Comparison of ENCODE assay signal across 10 cellular contexts in genomic region chr12:64992641-64993040, GRCh38.
"Had no signal": no experiment of that assay in that cellular context is flagged by ENCODE, and none has a peak within 500 bp of the region (broad histone marks: within the 10 kb centered on the region; RNA-seq: fewer than 3 reads in every experiment).

No MANE protein-coding gene starts in this region.

- DNase-seq: activated CD4-positive, alpha-beta T cell treated with anti-CD3 and anti-CD28 coated beads, Interleukin-2, amount 50 U/mL, for 48 hours; activated naive CD4-positive, alpha-beta T cell treated with anti-CD3 and anti-CD28 coated beads, Interleukin-2, amount 50 U/mL, for 16 hours; erythroblast; naive thymus-derived CD4-positive, alpha-beta T cell; stimulated activated CD4-positive, alpha-beta T cell treated with anti-CD3 and anti-CD28 coated beads, Interleukin-1b, Interleukin-23, amount 100 ng/mL, for 48 hours; T-helper 1 cell; T1000 had no signal

- ATAC-seq: left lobe of liver; naive thymus-derived CD4-positive, alpha-beta T cell had no signal

- H3K4me1 ChIP-seq: parathyroid adenoma had no signal

- H3K4me3 Mint-ChIP-seq: naive thymus-derived CD4-positive, alpha-beta T cell had no signal

- H3K4me1 Mint-ChIP-seq: naive thymus-derived CD4-positive, alpha-beta T cell had no signal

- H3K27ac ChIP-seq: neutrophil, parathyroid adenoma had no signal

- H3K36me3 Mint-ChIP-seq: naive thymus-derived CD4-positive, alpha-beta T cell had no signal

- H3K36me3 ChIP-seq: neutrophil had no signal

- H3K9me3 ChIP-seq: neutrophil had no signal
